ENCODE assay signal across 20 cellular contexts in genomic region chr16:8975039-8975438, GRCh38. TPM values are rescaled to one million over a fixed set of nuclear protein-coding genes. Genes with fewer than 3 reads are reported as not detected.
DNase-seq lines count a peak whose midpoint lies in the region; ATAC-seq, FAIRE-seq and TF ChIP-seq lines count a peak whose summit lies in the region.
"Had no signal": no experiment of that assay in that cellular context is flagged by ENCODE, and none has a peak within 500 bp of the region (broad histone marks: within the 10 kb centered on the region; RNA-seq: fewer than 3 reads in every experiment).

No MANE protein-coding gene starts in this region.

- DNase-seq in ELF-1 (ENCODE audit: low read depth, low spot score) (peak; percentile 62), WTC11 (ENCODE audit: low spot score) (no peak), H1 (ENCODE audit: low read depth in 1 of 2, low spot score in 2 of 2) (no peak), testis (no peak), T-helper 9 cell (no peak)
- no peak for DNase-seq in effector memory CD8-positive, alpha-beta T cell
- DNase-seq: ACHN; C1 segment of cervical spinal cord; Calu3; CD4-positive, alpha-beta memory T cell; COR-L47; DMS53; DMS79 treated with DMSO at 0.1 percent for 48 hours; H9; HFFc6 had no signal

- H3K18ac ChIP-seq in H1 (ENCODE audit: extremely low read depth, low read length): no peak overlapping the region

- H3K79me1 ChIP-seq in H1 (ENCODE audit: low read depth, low read length): no peaks in the 10 kb centered on the region

- H3K36me3 Mint-ChIP-seq in WTC11: 0 out of 2 replicates have a peak, but pooled peaks cover 2% of the 10 kb centered on the region
- peaks cover 3% of the 10 kb centered on the region for H3K36me3 Mint-ChIP-seq in effector memory CD8-positive, alpha-beta T cell (ENCODE audit: insufficient read depth)
- H3K36me3 Mint-ChIP-seq: CD4-positive, alpha-beta memory T cell had no signal

- H4K8ac ChIP-seq in H1 (ENCODE audit: extremely low read depth, insufficient read depth, low read length): peak overlapping the region; percentile 53; the same call in 1 of the 2 replicates

- H3K4me1 Mint-ChIP-seq in WTC11: no peaks in the 10 kb centered on the region
- no peaks in the 10 kb centered on the region for H3K4me1 Mint-ChIP-seq in effector memory CD8-positive, alpha-beta T cell (ENCODE audit: low read depth in 2 of 2)

- no peaks in the 10 kb centered on the region for H3K79me2 ChIP-seq in H1 (ENCODE audit: control insufficient read depth in 1 of 2, insufficient read depth in 2 of 2, low read length in 2 of 2)

- H2AK5ac ChIP-seq in H1 (ENCODE audit: low read depth, low read length): no peak overlapping the region

- no peak overlapping the region for H4K5ac ChIP-seq in H1 (ENCODE audit: insufficient read length, low read depth, low read length)

- no peak overlapping the region for H3K14ac ChIP-seq in H1 (ENCODE audit: insufficient read length)

- no peak overlapping the region for H2BK15ac ChIP-seq in H1 (ENCODE audit: low read length)

- H3K36me3 ChIP-seq in H1 (ENCODE audit: control insufficient read depth in 2 of 4, insufficient read depth in 4 of 4, low read length in 3 of 4): no peaks in the 10 kb centered on the region
- no peaks in the 10 kb centered on the region for H3K36me3 ChIP-seq in testis (ENCODE audit: low read depth, missing control alignments)

- H3K4me2 ChIP-seq in H1 (ENCODE audit: insufficient read depth in 1 of 2, low read depth in 2 of 2, low read length in 2 of 2): no peak overlapping the region

- H3K27ac Mint-ChIP-seq in WTC11: no peak overlapping the region
- H3K27ac Mint-ChIP-seq in effector memory CD8-positive, alpha-beta T cell: no peak overlapping the region
- H3K27ac Mint-ChIP-seq: CD4-positive, alpha-beta memory T cell; H9; HFFc6 had no signal

- TF ChIP-seq POLR2A in H1 (IDR thresholded peaks at IDR 0.05; ENCODE audit: control extremely low read depth in 1 of 2, low read depth in 2 of 2, low read length in 2 of 2) (no peak), testis (IDR thresholded peaks at IDR 0.05) (no peak)

- H3K27me3 Mint-ChIP-seq in WTC11 (ENCODE audit: low read depth): peaks cover 4% of the 10 kb centered on the region
- peaks cover 7 to 15% of the 10 kb centered on the region in 2 donors for H3K27me3 Mint-ChIP-seq in effector memory CD8-positive, alpha-beta T cell

- H3K27me3 ChIP-seq in H1 (replicated peaks in 1 of 4; ENCODE audit: control insufficient read depth in 3 of 4, extremely low read depth in 1 of 4, insufficient read depth in 3 of 4, low read length in 3 of 4) (no peaks in the 10 kb centered on the region), testis (no peaks in the 10 kb centered on the region)

- no peak overlapping the region for H3K4ac ChIP-seq in H1 (replicated peaks; ENCODE audit: insufficient read length, low read depth, low read length)

- no peak for TF ChIP-seq EP300 in H1 (IDR thresholded peaks at IDR 0.05; ENCODE audit: borderline replicate concordance in 1 of 2, low read depth in 2 of 2, low read length in 2 of 2)

- FAIRE-seq in H1 (lab: Jason Lieb, UNC): no peak
- FAIRE-seq: A204.1, G401.6, GM12892 had no signal

- peak overlapping the region; percentile 31; the same call in 1 of the 2 replicates for H2BK12ac ChIP-seq in H1 (ENCODE audit: low read depth, low read length)

- POLR2A ChIA-PET in WTC11 (lab: Charles Lee): interaction anchor here (0.5 to 1.2 kb wide), 2 partner anchors 34 to 129 kb away, joined by 4 to 7 read pairs; no protein-coding TSS in a partner anchor
- POLR2A ChIA-PET in H1 (lab: Charles Lee; ENCODE audit: partially characterized antibody): interaction anchor here (1.2 to 1.6 kb wide), 2 partner anchors 10 to 12 kb away, joined by 3 to 9 read pairs; partner anchors contain the start of gene USP7

- no peak for TF ChIP-seq RAD21 in H1 (IDR thresholded peaks at IDR 0.05 in 1 of 2, conservative IDR thresholded peaks at IDR 0.05 in 1 of 2; ENCODE audit: low read depth in 2 of 2, low read length in 2 of 2)

- no peak overlapping the region for H2BK5ac ChIP-seq in H1 (ENCODE audit: low read depth, low read length)

- no peak overlapping the region for H2AFZ ChIP-seq in H1 (ENCODE audit: low read length)

- no peaks in the 10 kb centered on the region for H4K20me1 ChIP-seq in H1 (replicated peaks in 1 of 2; ENCODE audit: control insufficient read depth in 1 of 2, insufficient read depth in 2 of 2, low read length in 2 of 2)

- no peak overlapping the region for H2BK120ac ChIP-seq in H1 (replicated peaks; ENCODE audit: low read depth, low read length)

- H2BK20ac ChIP-seq in H1 (ENCODE audit: low read length): no peak overlapping the region

- H3K9me3 Mint-ChIP-seq in WTC11: peaks cover 9% of the 10 kb centered on the region
- H3K9me3 Mint-ChIP-seq in effector memory CD8-positive, alpha-beta T cell: no peaks in the 10 kb centered on the region

- H3K23me2 ChIP-seq in H1 (ENCODE audit: low read depth, low read length): no peaks in the 10 kb centered on the region

- no peak overlapping the region for H3K23ac ChIP-seq in H1 (ENCODE audit: insufficient read length)

- TF ChIP-seq CTCF in WTC11 (IDR thresholded peaks at IDR 0.05): no peak
- TF ChIP-seq CTCF in H1 (IDR thresholded peaks at IDR 0.05; ENCODE audit: control extremely low read depth in 1 of 3, insufficient read depth in 1 of 3, low read depth in 1 of 3, low read length in 3 of 3): no peak
- no peak for TF ChIP-seq CTCF in testis (IDR thresholded peaks at IDR 0.05)

- H3K4me3 ChIP-seq in H1 (ENCODE audit: extremely low read depth in 1 of 4, insufficient read depth in 2 of 4, low read depth in 3 of 4, low read length in 4 of 4): no peak overlapping the region
- H3K4me3 ChIP-seq in testis: no peak overlapping the region

- H3K4me1 ChIP-seq in H1 (replicated peaks in 1 of 4; ENCODE audit: control insufficient read depth in 3 of 4, insufficient read depth in 4 of 4, low read length in 3 of 4): no peaks in the 10 kb centered on the region
- H3K4me1 ChIP-seq in testis: no peaks in the 10 kb centered on the region

- H3K27ac ChIP-seq in H1 (ENCODE audit: low read depth, low read length) (no peak overlapping the region), testis (no peak overlapping the region)
- H3K27ac ChIP-seq: 22Rv1 had no signal

- H4K91ac ChIP-seq in H1 (replicated peaks; ENCODE audit: insufficient read length, low read length): no peak overlapping the region

- 84% methylated on average over 10 of the region's 11 CpGs; no CpG with 5 or more reads in 1 of the 2 experiments for WGBS in H1 (ENCODE audit: extremely low coverage in 1 of 2, insufficient coverage in 1 of 2, insufficient read length in 1 of 2, insufficient replicate concordance in 2 of 2, low coverage in 1 of 2, low lambda C conversion rate in 2 of 2, missing lambda C conversion rate in 1 of 2), 2 experiments
- 73 to 83% methylated on average over 11 of the region's 11 CpGs for WGBS in testis, 2 donors

- H3K56ac ChIP-seq in H1 (replicated peaks; ENCODE audit: insufficient read length, low read depth, low read length): no peak overlapping the region

- intact Hi-C loops in testis (cut with DNase I; ENCODE audit: low total_unique reads): no loop called here

- peak; percentile 46 for ATAC-seq in WTC11
- ATAC-seq in effector memory CD8-positive, alpha-beta T cell (replicated peaks): no peak
- ATAC-seq: HCT116 had no signal

- no peaks in the 10 kb centered on the region for H3K9me3 ChIP-seq in H1 (ENCODE audit: insufficient read depth in 2 of 2, low read depth in 1 of 2, low read length in 1 of 2)
- no peaks in the 10 kb centered on the region for H3K9me3 ChIP-seq in testis

- no peak overlapping the region for H3K9ac ChIP-seq in H1 (replicated peaks in 1 of 4; ENCODE audit: extremely low read depth in 1 of 4, low read depth in 3 of 4, low read length in 3 of 4)

- no peak overlapping the region for H3K4me3 Mint-ChIP-seq in WTC11
- H3K4me3 Mint-ChIP-seq in effector memory CD8-positive, alpha-beta T cell: no peak overlapping the region
- H3K4me3 Mint-ChIP-seq: CD4-positive, alpha-beta memory T cell; H9; HFFc6 had no signal

- CTCF ChIA-PET in WTC11 (lab: Charles Lee) (interaction anchor here (1.5 to 1.8 kb wide), 2 partner anchors 34 to 39 kb away, joined by 11 to 16 read pairs; no protein-coding TSS in a partner anchor), H1 (lab: Charles Lee; ENCODE audit: partially characterized antibody) (interaction anchor here (0.6 to 1.0 kb wide), 6 partner anchors 8 to 1477 kb away, joined by 3 to 6 read pairs (median 4); no protein-coding TSS in a partner anchor)

TF ChIP-seq in WTC11, 78 proteins besides CTCF, POLR2A, EP300 and RAD21 (continues in another document):
- TF ChIP-seq GABPB1 (CRISPR knock-in tag; IDR thresholded peaks at IDR 0.05) (no peak), OVOL2 (CRISPR knock-in tag; IDR thresholded peaks at IDR 0.05; ENCODE audit: borderline replicate concordance) (no peak), NFATC4 (CRISPR knock-in tag; IDR thresholded peaks at IDR 0.05) (no peak), ZNF671 (CRISPR knock-in tag; IDR thresholded peaks at IDR 0.05) (no peak), KAT7 (CRISPR knock-in tag; IDR thresholded peaks at IDR 0.05; ENCODE audit: borderline replicate concordance) (no peak)

TF ChIP-seq in H1, 55 proteins besides CTCF, POLR2A, EP300 and RAD21:
- no peak for TF ChIP-seq POU5F1 (IDR thresholded peaks at IDR 0.05; ENCODE audit: low read depth, low read length)
- no peak for TF ChIP-seq CEBPB (IDR thresholded peaks at IDR 0.05; ENCODE audit: low read depth, low read length)
- TF ChIP-seq GABPA (IDR thresholded peaks at IDR 0.05; ENCODE audit: borderline replicate concordance, insufficient read depth, low read length): no peak

RNA-seq across cellular contexts. Expression of gene USP7, which starts 11.3 kb away (rescaled TPM):
- total RNA-seq in WTC11 (2021): 153 to 211 TPM (median 161 TPM) in 3 replicates
- total RNA-seq in H1 (2021; fragmentation: NEBNext Ultra II Directional; extraction: Animal tissue kit (Norgen Biotek cat#: 25700)): 208 and 211 TPM in 2 replicates
- polyA plus RNA-seq in H1 (2011; rRNA removed): 21.3 and 22.8 TPM in 2 replicates
- 30.9 TPM for polyA plus RNA-seq in H1 (2011; cell fraction: cytosol; rRNA removed)
- polyA plus RNA-seq in H1 (2011; cell fraction: nucleus; rRNA removed): 117 TPM
- polyA plus RNA-seq in H1 (2012, experiment 1 of 2): 91.3 to 141 TPM (median 111 TPM) in 4 replicates
- 7.7 TPM for polyA plus RNA-seq in H1 (2012, experiment 2 of 2)
- polyA plus RNA-seq in H1 (2013, experiment 1 of 2): 77.1 TPM
- 78.8 TPM for polyA plus RNA-seq in H1 (2013, experiment 2 of 2)
- 157 and 170 TPM in 2 replicates for polyA minus RNA-seq in H1 (2011; rRNA and poly(A)+ RNA removed)
- 41.6 TPM for polyA minus RNA-seq in H1 (2011; cell fraction: cytosol; rRNA and poly(A)+ RNA removed)
- 170 TPM for polyA minus RNA-seq in H1 (2011; cell fraction: nucleus; rRNA and poly(A)+ RNA removed)
- 100 to 1,000 TPM; 159 to 173 TPM for total RNA-seq in testis
- 172 TPM for polyA plus RNA-seq in testis (ENCODE audit: insufficient read depth, low read depth, low replicate concordance)
